In the genomic region with DNA sequence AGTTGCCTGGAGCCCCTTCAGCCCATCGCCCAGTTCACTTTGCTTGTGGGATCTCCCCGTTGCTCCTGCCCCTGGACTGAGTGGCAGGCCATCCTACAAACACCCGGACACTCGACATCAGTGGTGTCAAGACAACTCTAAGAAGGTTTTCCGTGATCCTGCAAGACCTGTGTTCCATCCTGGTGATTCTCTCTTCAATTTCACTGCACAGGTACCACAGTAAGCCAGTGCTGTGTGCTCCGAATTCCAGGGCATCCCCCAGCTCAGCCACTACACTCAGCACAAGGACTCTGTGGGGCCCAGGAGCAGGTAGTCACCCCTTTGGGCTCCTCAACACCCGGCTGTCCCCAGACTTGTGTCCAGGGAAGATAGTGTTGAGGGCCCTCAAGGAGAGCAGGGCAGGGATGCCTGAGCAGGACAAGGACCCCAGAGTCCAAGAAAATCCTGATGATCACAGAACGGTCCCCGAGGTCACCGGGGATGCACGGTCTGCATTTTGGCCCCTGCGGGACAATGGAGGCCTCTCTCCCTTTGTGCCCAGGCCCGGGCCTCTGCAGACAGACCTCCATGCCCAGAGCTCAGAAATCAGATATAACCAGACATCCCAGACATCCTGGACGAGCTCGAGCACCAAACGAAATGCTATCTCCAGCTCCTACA, we compare ENCODE assay signal across 8 cellular contexts.
DNase-seq lines count a peak whose midpoint lies in the region; TF ChIP-seq lines count a peak whose summit lies in the region.
"Not testable (repeated sequence)": the region's sequence is repeated elsewhere in the genome, so short reads cannot be mapped to it uniquely, and the experiment has no call there.

No MANE protein-coding gene starts in this region.

- not testable (repeated sequence) for H3K4me2 ChIP-seq in neuronal stem cell (ENCODE audit: insufficient read depth, low read length, poor library complexity, severe bottlenecking)

- H3K36me3 ChIP-seq in Caco-2 (ENCODE audit: control insufficient read depth, insufficient read depth, low read length); WERI-Rb-1: not testable (repeated sequence)
- H3K36me3 ChIP-seq in ascending aorta: peaks cover 0 to 21% of the 10 kb centered on the region in 2 donors
- peaks cover 2 to 27% of the 10 kb centered on the region in 2 donors for H3K36me3 ChIP-seq in neuronal stem cell (replicated peaks in 1 of 2; ENCODE audit: control insufficient read depth in 2 of 2, insufficient read depth in 2 of 2, low read length in 2 of 2)
- peaks cover 21% of the 10 kb centered on the region for H3K36me3 ChIP-seq in suprapubic skin

- peaks cover 44% of the 10 kb centered on the region for H3K36me3 Mint-ChIP-seq in Caco-2 (ENCODE audit: insufficient read depth, unreplicated experiment)
- H3K36me3 Mint-ChIP-seq in HFFc6 (ENCODE audit: low read depth): not testable (repeated sequence)

- H3K9ac ChIP-seq in neuronal stem cell (ENCODE audit: low read depth, low read length, poor library complexity): not testable (repeated sequence)

- not testable (repeated sequence) for H2AK5ac ChIP-seq in neuronal stem cell (ENCODE audit: low read depth, low read length)

- not testable (repeated sequence) for H4K8ac ChIP-seq in neuronal stem cell (ENCODE audit: low read depth, low read length)

- H4K91ac ChIP-seq in neuronal stem cell (ENCODE audit: low read depth, low read length, poor library complexity): not testable (repeated sequence)

- not testable (repeated sequence) for H2BK12ac ChIP-seq in neuronal stem cell (ENCODE audit: low read length)

- peak overlapping the region; percentile 1 for H3K27ac Mint-ChIP-seq in Caco-2 (ENCODE audit: unreplicated experiment)
- H3K27ac Mint-ChIP-seq in HFFc6: not testable (repeated sequence)

- not testable (repeated sequence) for H3K9me3 ChIP-seq in Caco-2; WERI-Rb-1 (ENCODE audit: severe bottlenecking); ascending aorta; neuronal stem cell (replicated peaks in 1 of 2; ENCODE audit: control insufficient read depth in 2 of 2, insufficient read depth in 1 of 2, low read depth in 1 of 2, low read length in 2 of 2); suprapubic skin

- H2BK15ac ChIP-seq in neuronal stem cell (ENCODE audit: low read length): not testable (repeated sequence)

- TF ChIP-seq POLR2A in suprapubic skin (IDR thresholded peaks at IDR 0.05): not testable (repeated sequence)

- not testable (repeated sequence) for H2AFZ ChIP-seq in neuronal stem cell (ENCODE audit: low read length)

- intact Hi-C loops in Caco-2 (cut with micrococcal nuclease; ENCODE audit: unreplicated experiment): loop anchor here (10.0 kb wide), 1 partner anchor 275 kb away; no protein-coding TSS in a partner anchor
- intact Hi-C loops in ascending aorta (cut with DNase I): not testable (repeated sequence)

- not testable (repeated sequence) for H2BK120ac ChIP-seq in neuronal stem cell (ENCODE audit: low read depth, low read length)

- H3K14ac ChIP-seq in neuronal stem cell (ENCODE audit: low read length): peak overlapping the region; percentile 99

- not testable (repeated sequence) for H3K27ac ChIP-seq in WERI-Rb-1; ascending aorta; neuronal stem cell (replicated peaks; ENCODE audit: low read length); suprapubic skin

- H3K23ac ChIP-seq in neuronal stem cell (ENCODE audit: low read depth, low read length, poor library complexity): peak overlapping the region; percentile 57

- not testable (repeated sequence) for TF ChIP-seq EP300 in suprapubic skin (IDR thresholded peaks at IDR 0.05)

- H3K27me3 ChIP-seq in Caco-2 (replicated peaks; ENCODE audit: control insufficient read depth, insufficient read depth, low read length); WERI-Rb-1 (ENCODE audit: insufficient read depth, low read depth, severe bottlenecking); ascending aorta; neuronal stem cell (ENCODE audit: control insufficient read depth in 3 of 3, insufficient read depth in 3 of 3, low read depth in 1 of 3, low read length in 3 of 3); suprapubic skin: not testable (repeated sequence)

- peak overlapping the region; percentile 42 for H3K4ac ChIP-seq in neuronal stem cell (ENCODE audit: low read length)

- CTCF ChIA-PET in Caco-2 (lab: Charles Lee): not testable (repeated sequence)

- WGBS in neuronal stem cell (ENCODE audit: extremely low coverage in 2 of 2, insufficient read length in 2 of 2, insufficient replicate concordance in 1 of 2), 2 donors: no CpG with 5 or more reads among the region's 16 CpGs
- WGBS in suprapubic skin: 97% methylated on average over 16 of the region's 16 CpGs

- peak; percentile 28 to 54 for DNase-seq in Caco-2
- DNase-seq in HFFc6: peak; percentile 9
- DNase-seq in WERI-Rb-1: peak; percentile 30
- DNase-seq in ascending aorta (ENCODE audit: low spot score in 2 of 2): peak; percentile 10 to 69
- peak; percentile 2 for DNase-seq in fibroblast of the aortic adventitia (ENCODE audit: low read depth)
- DNase-seq in islet precursor cell: peak; percentile 60
- DNase-seq in neuronal stem cell (ENCODE audit: low spot score): not testable (repeated sequence)
- peak; percentile 80 to 84 for DNase-seq in suprapubic skin (ENCODE audit: low spot score in 2 of 2)

- H3K9me3 Mint-ChIP-seq in Caco-2 (ENCODE audit: unreplicated experiment); HFFc6: not testable (repeated sequence)

- BruUV-seq in Caco-2 (replicated peaks; lab: Mats Ljungman, UMichigan): not testable (repeated sequence)

- not testable (repeated sequence) for H3K4me1 Mint-ChIP-seq in Caco-2 (ENCODE audit: low read depth, unreplicated experiment); HFFc6 (ENCODE audit: low read depth)

- H3K4me3 Mint-ChIP-seq in Caco-2 (ENCODE audit: unreplicated experiment); HFFc6: not testable (repeated sequence)

- not testable (repeated sequence) for H3K79me1 ChIP-seq in neuronal stem cell (ENCODE audit: low read depth, low read length)

- H3K4me3 ChIP-seq in Caco-2 (ENCODE audit: low read depth, low read length); WERI-Rb-1 (ENCODE audit: low read depth, low read length); ascending aorta; fibroblast of the aortic adventitia (ENCODE audit: low read depth, low read length); neuronal stem cell (ENCODE audit: low read length in 2 of 2); suprapubic skin: not testable (repeated sequence)

- H2BK5ac ChIP-seq in neuronal stem cell (ENCODE audit: low read length): not testable (repeated sequence)

- peak overlapping the region; percentile 94 for H3K18ac ChIP-seq in neuronal stem cell (ENCODE audit: low read length)

- not testable (repeated sequence) for H3K4me1 ChIP-seq in Caco-2, ascending aorta, suprapubic skin
- H3K4me1 ChIP-seq in neuronal stem cell (ENCODE audit: control insufficient read depth in 2 of 2, insufficient read depth in 1 of 2, low read depth in 1 of 2, low read length in 2 of 2): peaks cover 8 to 18% of the 10 kb centered on the region in 2 donors

- not testable (repeated sequence) for H3K27me3 Mint-ChIP-seq in Caco-2 (ENCODE audit: insufficient read depth, unreplicated experiment); HFFc6 (ENCODE audit: insufficient read depth)

- POLR2A ChIA-PET in Caco-2 (lab: Charles Lee): not testable (repeated sequence)

- not testable (repeated sequence) for TF ChIP-seq CTCF in Caco-2 (IDR thresholded peaks at IDR 0.05; ENCODE audit: insufficient read depth in 1 of 2, low read depth in 1 of 2, low read length in 1 of 2, severe bottlenecking in 1 of 2, unreplicated experiment in 1 of 2); HFFc6 (IDR thresholded peaks at IDR 0.05); WERI-Rb-1 (IDR thresholded peaks at IDR 0.05; ENCODE audit: low read depth, low read length); ascending aorta (IDR thresholded peaks at IDR 0.05); fibroblast of the aortic adventitia (IDR thresholded peaks at IDR 0.05; ENCODE audit: insufficient read depth, low read length); suprapubic skin (IDR thresholded peaks at IDR 0.05)
